Comparison of ENCODE assay signal across 13 cellular contexts in the genomic region with DNA sequence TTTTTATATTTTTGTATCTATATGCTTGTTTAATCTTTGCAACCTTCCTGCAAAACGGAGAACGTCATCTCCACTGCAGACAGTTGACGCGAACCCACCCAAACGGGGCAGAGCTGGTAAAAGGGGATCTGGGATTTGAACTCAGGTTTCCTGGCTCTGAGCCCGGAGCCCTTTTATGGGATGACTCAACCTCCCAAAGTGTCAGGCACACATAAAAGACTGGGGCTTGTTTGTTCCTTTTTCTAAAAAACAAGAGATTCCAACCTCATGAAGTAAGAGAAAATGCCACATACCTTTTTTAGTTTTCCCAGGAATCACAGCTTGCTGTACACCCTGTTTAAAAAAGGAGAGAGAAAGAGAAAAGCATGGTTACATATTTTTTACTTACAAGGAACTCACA.
DNase-seq lines count a peak whose midpoint lies in the region; ATAC-seq and TF ChIP-seq lines count a peak whose summit lies in the region.
"Had no signal": no experiment of that assay in that cellular context is flagged by ENCODE, and none has a peak within 500 bp of the region (broad histone marks: within the 10 kb centered on the region; RNA-seq: fewer than 3 reads in every experiment).

No MANE protein-coding gene starts in this region.

- no peaks in the 10 kb centered on the region for H3K4me1 ChIP-seq in right cardiac atrium (ENCODE audit: control insufficient read depth, insufficient read depth, low read length)
- peaks cover 0 to 37% (median 14%) of the 10 kb centered on the region in 12 donors for H3K4me1 ChIP-seq in heart left ventricle
- peaks cover 23% of the 10 kb centered on the region for H3K4me1 ChIP-seq in lower lobe of right lung

- peaks cover 9% of the 10 kb centered on the region for H3K4me1 Mint-ChIP-seq in WTC11
- peaks cover 36 to 38% of the 10 kb centered on the region in 2 donors for H3K4me1 Mint-ChIP-seq in immature natural killer cell

- H3K9me3 ChIP-seq in right cardiac atrium (ENCODE audit: control insufficient read depth, low read length) (no peaks in the 10 kb centered on the region), heart left ventricle (no peaks in the 10 kb centered on the region), lower lobe of right lung (no peaks in the 10 kb centered on the region)
- H3K9me3 ChIP-seq: gastroesophageal sphincter had no signal

- H3K27me3 Mint-ChIP-seq in WTC11 (ENCODE audit: low read depth) (no peaks in the 10 kb centered on the region), immature natural killer cell (ENCODE audit: low read depth in 3 of 3) (peaks cover 2 to 8% (median 5%) of the 10 kb centered on the region in 3 donors)

- no peak for ATAC-seq in right cardiac atrium
- no peak for ATAC-seq in heart left ventricle
- ATAC-seq in WTC11: no peak
- ATAC-seq in lower lobe of right lung: no peak

- H3K36me3 Mint-ChIP-seq in WTC11: no peaks in the 10 kb centered on the region
- no peaks in the 10 kb centered on the region for H3K36me3 Mint-ChIP-seq in immature natural killer cell

- H3K27me3 ChIP-seq in right cardiac atrium (ENCODE audit: control insufficient read depth, insufficient read depth) (no peaks in the 10 kb centered on the region), heart left ventricle (no peaks in the 10 kb centered on the region), lower lobe of right lung (ENCODE audit: low read depth) (no peaks in the 10 kb centered on the region)
- H3K27me3 ChIP-seq: gastroesophageal sphincter had no signal

- H3K4me3 ChIP-seq in right cardiac atrium (ENCODE audit: low read length): no peak overlapping the region
- no peak overlapping the region for H3K4me3 ChIP-seq in heart left ventricle
- no peak overlapping the region for H3K4me3 ChIP-seq in lower lobe of right lung
- H3K4me3 ChIP-seq: gastroesophageal sphincter had no signal

- 64% methylated on average over 6 of the region's 6 CpGs for WGBS in right cardiac atrium
- WGBS in heart left ventricle, 4 donors: 66 to 78% (median 69%) methylated on average over 6 of the region's 6 CpGs

- H3K9me3 Mint-ChIP-seq in WTC11 (no peaks in the 10 kb centered on the region), immature natural killer cell (no peaks in the 10 kb centered on the region)

- TF ChIP-seq CTCF in heart left ventricle (IDR thresholded peaks at IDR 0.05) (no peak), WTC11 (IDR thresholded peaks at IDR 0.05) (no peak), lower lobe of right lung (IDR thresholded peaks at IDR 0.05) (no peak)

- H3K27ac Mint-ChIP-seq in WTC11: 0 out of 2 replicates have a peak overlapping the region, but pooled peaks have one; percentile 45
- H3K27ac Mint-ChIP-seq in immature natural killer cell: no peak overlapping the region

- intact Hi-C loops in right cardiac atrium (cut with DNase I): no loop called here
- intact Hi-C loops in heart left ventricle (cut with DNase I): no loop called here
- intact Hi-C loops in lower lobe of right lung (cut with DNase I): no loop called here

- DNase-seq in right cardiac atrium: peak in 2 of 3 donors; percentile 31 to 49
- DNase-seq in heart left ventricle: no peak
- DNase-seq in WTC11 (ENCODE audit: low spot score): no peak
- DNase-seq in lower lobe of right lung: peak; percentile 24
- DNase-seq in NCI-H1694 treated with DMSO at 0.1 percent for 48 hours (lab: John Stamatoyannopoulos, UW): no peak
- no peak for DNase-seq in NCI-H2081 (lab: John Stamatoyannopoulos, UW)
- DNase-seq in middle frontal gyrus (ENCODE audit: extremely low spot score, low spot score): no peak
- no peak for DNase-seq in immature natural killer cell
- DNase-seq: activated naive CD4-positive, alpha-beta T cell; NCI-H1417; NCI-H82; stimulated activated CD4-positive, alpha-beta T cell treated with anti-CD3 and anti-CD28 coated beads, Interleukin-4, amount 100 ng/mL, for 4 hours had no signal

- TF ChIP-seq POLR2A in heart left ventricle (IDR thresholded peaks at IDR 0.05): no peak

- no peaks in the 10 kb centered on the region for H3K36me3 ChIP-seq in heart left ventricle
- no peaks in the 10 kb centered on the region for H3K36me3 ChIP-seq in lower lobe of right lung
- H3K36me3 ChIP-seq: gastroesophageal sphincter had no signal

- POLR2A ChIA-PET in WTC11 (lab: Charles Lee): interaction anchor here (0.7 kb wide), 1 partner anchor 57 kb away, joined by 4 read pairs; no protein-coding TSS in a partner anchor

- H3K27ac ChIP-seq in right cardiac atrium (ENCODE audit: low read length): no peak overlapping the region
- no peak overlapping the region for H3K27ac ChIP-seq in heart left ventricle
- H3K27ac ChIP-seq in lower lobe of right lung: no peak overlapping the region

- H3K4me3 Mint-ChIP-seq in WTC11: no peak overlapping the region
- H3K4me3 Mint-ChIP-seq in immature natural killer cell: no peak overlapping the region

- CTCF ChIA-PET in WTC11 (lab: Charles Lee): interaction anchor here (0.7 to 2.1 kb wide), 3 partner anchors 14 to 77 kb away, joined by 3 to 7 read pairs (median 3); no protein-coding TSS in a partner anchor

TF ChIP-seq in WTC11, 78 proteins besides CTCF, POLR2A, EP300 and RAD21 (continues in another document):
- TF ChIP-seq NFYB (CRISPR knock-in tag; conservative IDR thresholded peaks at IDR 0.05; ENCODE audit: low read depth): no peak
- TF ChIP-seq, protein P1, sequence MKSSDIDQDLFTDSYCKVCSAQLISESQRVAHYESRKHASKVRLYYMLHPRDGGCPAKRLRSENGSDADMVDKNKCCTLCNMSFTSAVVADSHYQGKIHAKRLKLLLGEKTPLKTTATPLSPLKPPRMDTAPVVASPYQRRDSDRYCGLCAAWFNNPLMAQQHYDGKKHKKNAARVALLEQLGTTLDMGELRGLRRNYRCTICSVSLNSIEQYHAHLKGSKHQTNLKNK (CRISPR knock-in tag; IDR thresholded peaks at IDR 0.05): no peak
- TF ChIP-seq, protein P2, sequence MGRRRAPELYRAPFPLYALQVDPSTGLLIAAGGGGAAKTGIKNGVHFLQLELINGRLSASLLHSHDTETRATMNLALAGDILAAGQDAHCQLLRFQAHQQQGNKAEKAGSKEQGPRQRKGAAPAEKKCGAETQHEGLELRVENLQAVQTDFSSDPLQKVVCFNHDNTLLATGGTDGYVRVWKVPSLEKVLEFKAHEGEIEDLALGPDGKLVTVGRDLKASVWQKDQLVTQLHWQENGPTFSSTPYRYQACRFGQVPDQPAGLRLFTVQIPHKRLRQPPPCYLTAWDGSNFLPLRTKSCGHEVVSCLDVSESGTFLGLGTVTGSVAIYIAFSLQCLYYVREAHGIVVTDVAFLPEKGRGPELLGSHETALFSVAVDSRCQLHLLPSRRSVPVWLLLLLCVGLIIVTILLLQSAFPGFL (CRISPR knock-in tag; IDR thresholded peaks at IDR 0.05; ENCODE audit: borderline replicate concordance): no peak
- TF ChIP-seq PRRX2 (CRISPR knock-in tag; IDR thresholded peaks at IDR 0.05): no peak
- TF ChIP-seq EMX1 (CRISPR knock-in tag; IDR thresholded peaks at IDR 0.05): no peak
- TF ChIP-seq, protein P3, sequence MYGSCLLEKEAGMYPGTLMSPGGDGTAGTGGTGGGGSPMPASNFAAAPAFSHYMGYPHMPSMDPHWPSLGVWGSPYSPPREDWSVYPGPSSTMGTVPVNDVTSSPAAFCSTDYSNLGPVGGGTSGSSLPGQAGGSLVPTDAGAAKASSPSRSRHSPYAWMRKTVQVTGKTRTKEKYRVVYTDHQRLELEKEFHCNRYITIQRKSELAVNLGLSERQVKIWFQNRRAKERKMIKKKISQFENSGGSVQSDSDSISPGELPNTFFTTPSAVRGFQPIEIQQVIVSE (CRISPR knock-in tag; IDR thresholded peaks at IDR 0.05; ENCODE audit: borderline replicate concordance): no peak
- no peak for TF ChIP-seq FOXP1 (CRISPR knock-in tag; IDR thresholded peaks at IDR 0.05; ENCODE audit: borderline replicate concordance)
- no peak for TF ChIP-seq ZSCAN18 (CRISPR knock-in tag; IDR thresholded peaks at IDR 0.05)
- no peak for TF ChIP-seq FOXP4 (CRISPR knock-in tag; IDR thresholded peaks at IDR 0.05)
- no peak for TF ChIP-seq FOXK1 (CRISPR knock-in tag; IDR thresholded peaks at IDR 0.05)
- no peak for TF ChIP-seq ZNF396 (CRISPR knock-in tag; IDR thresholded peaks at IDR 0.05; ENCODE audit: borderline replicate concordance)

Comparison
In these comparisons a context has a peak if more than half of its experiments do, and no peak if none do; other contexts are left out.
1. DNase-seq: peak in right cardiac atrium (2 of 3) and lower lobe of right lung (single experiment); none in heart left ventricle (0 of 5), WTC11 (single experiment), NCI-H1694 treated with DMSO at 0.1 percent for 48 hours (single experiment), NCI-H2081 (0 of 2), middle frontal gyrus (single experiment) and immature natural killer cell (0 of 3).